In genomic region chr1:229254910-229255541, GRCh38 we compare ENCODE assay signal across 8 cellular contexts. TPM values are rescaled to one million over a fixed set of nuclear protein-coding genes. Genes with fewer than 3 reads are reported as not detected.
A peak's percentile ranks its signal among the peaks of the same experiment; 100 is the strongest.
DNase-seq lines count a peak whose midpoint lies in the region; ATAC-seq and TF ChIP-seq lines count a peak whose summit lies in the region.

No MANE protein-coding gene starts in this region.

- H3K4me1 ChIP-seq in liver (ENCODE audit: control insufficient read depth in 4 of 4, insufficient read depth in 4 of 4, low read length in 3 of 4), result peaks cover 0 to 4% (median 2%) of the 10 kb centered on the region in 4 donors

- DNase-seq in NCI-H2196 (lab: John Stamatoyannopoulos, UW; ENCODE audit: unreplicated experiment) (peak; percentile 61), NCI-H2196 treated with DMSO at 0.1 percent for 48 hours (lab: John Stamatoyannopoulos, UW; ENCODE audit: unreplicated experiment) (no peak), NAMALWA (ENCODE audit: low spot score) (peak; percentile 27), retina (no peak), islet precursor cell (no peak)
- peak; percentile 16 for DNase-seq in activated naive CD4-positive, alpha-beta T cell treated with anti-CD3 and anti-CD28 coated beads, Interleukin-2, amount 50 U/mL, for 16 hours

- no peaks in the 10 kb centered on the region for H3K27me3 ChIP-seq in liver (ENCODE audit: control insufficient read depth in 4 of 4, insufficient read depth in 4 of 4, low read length in 3 of 4)

- no peaks in the 10 kb centered on the region for H3K36me3 Mint-ChIP-seq in stimulated activated memory B cell treated with anti-CD40 and anti-IgM and Interleukin-4, amounts not matched to agents 10 μg/mL and 1 μg/mL and 100 μg/mL, for 72 hours

- peaks cover 16% of the 10 kb centered on the region for H3K4me1 Mint-ChIP-seq in stimulated activated memory B cell treated with anti-CD40 and anti-IgM and Interleukin-4, amounts not matched to agents 10 μg/mL and 1 μg/mL and 100 μg/mL, for 72 hours

- no peak overlapping the region for H3K4me3 ChIP-seq in liver (ENCODE audit: low read depth in 1 of 3, low read length in 3 of 3)

- peak; percentile 86 for TF ChIP-seq RAD21 in liver (IDR thresholded peaks at IDR 0.05)

- H3K9me3 Mint-ChIP-seq in stimulated activated memory B cell treated with anti-CD40 and anti-IgM and Interleukin-4, amounts not matched to agents 10 μg/mL and 1 μg/mL and 100 μg/mL, for 72 hours, result no peaks in the 10 kb centered on the region

- peaks cover 10% of the 10 kb centered on the region for H3K27me3 Mint-ChIP-seq in stimulated activated memory B cell treated with anti-CD40 and anti-IgM and Interleukin-4, amounts not matched to agents 10 μg/mL and 1 μg/mL and 100 μg/mL, for 72 hours

- H3K9ac ChIP-seq in liver (ENCODE audit: low read depth in 1 of 2, low read length in 2 of 2), result no peak overlapping the region

- H3K27ac Mint-ChIP-seq in stimulated activated memory B cell treated with anti-CD40 and anti-IgM and Interleukin-4, amounts not matched to agents 10 μg/mL and 1 μg/mL and 100 μg/mL, for 72 hours, result no peak overlapping the region

- no peaks in the 10 kb centered on the region for H3K9me3 ChIP-seq in liver (ENCODE audit: control insufficient read depth in 4 of 4, low read length in 3 of 4)

- H3K36me3 ChIP-seq in liver (ENCODE audit: control insufficient read depth in 4 of 4, insufficient read depth in 3 of 4, low read depth in 1 of 4, low read length in 3 of 4), result no peaks in the 10 kb centered on the region

- TF ChIP-seq CTCF in liver (IDR thresholded peaks at IDR 0.05; ENCODE audit: low read depth, low read length, missing input control), result peak; percentile 46

- ATAC-seq in stimulated activated memory B cell treated with anti-CD40 and anti-IgM and Interleukin-4, amounts not matched to agents 10 μg/mL and 1 μg/mL and 100 μg/mL, for 72 hours, result no peak

- no peak overlapping the region for H3K4me3 Mint-ChIP-seq in stimulated activated memory B cell treated with anti-CD40 and anti-IgM and Interleukin-4, amounts not matched to agents 10 μg/mL and 1 μg/mL and 100 μg/mL, for 72 hours

- WGBS in liver, result 75% methylated on average over 1 of the region's 1 CpG

- H3K27ac ChIP-seq in liver (ENCODE audit: low read depth in 1 of 2, low read length in 2 of 2), result no peak overlapping the region

TF ChIP-seq in liver, 16 proteins besides CTCF, POLR2A, EP300 and RAD21:
- TF ChIP-seq FOXA2 (IDR thresholded peaks at IDR 0.05) (no peak), YY1 (IDR thresholded peaks at IDR 0.05) (no peak), HNF4A (conservative IDR thresholded peaks at IDR 0.05) (no peak), MAX (IDR thresholded peaks at IDR 0.05) (no peak)

RNA-seq across cellular contexts. Expression of gene RAB4A, which starts 15.9 kb away (rescaled TPM):
- 10 to 100 TPM; 16.5 to 26.4 TPM for total RNA-seq in liver
- polyA plus RNA-seq in liver, result 10 to 100 TPM; 32.6 to 51.9 TPM

Comparison
In these comparisons a context has a peak if more than half of its experiments do, and no peak if none do; other contexts are left out.
1. DNase-seq: peak in NCI-H2196 (single experiment), NAMALWA (single experiment) and activated naive CD4-positive, alpha-beta T cell treated with anti-CD3 and anti-CD28 coated beads, Interleukin-2, amount 50 U/mL, for 16 hours (single experiment); none in NCI-H2196 treated with DMSO at 0.1 percent for 48 hours (single experiment), retina (single experiment) and islet precursor cell (single experiment).